ENCODE assay signal across 22 cellular contexts in the genomic region with DNA sequence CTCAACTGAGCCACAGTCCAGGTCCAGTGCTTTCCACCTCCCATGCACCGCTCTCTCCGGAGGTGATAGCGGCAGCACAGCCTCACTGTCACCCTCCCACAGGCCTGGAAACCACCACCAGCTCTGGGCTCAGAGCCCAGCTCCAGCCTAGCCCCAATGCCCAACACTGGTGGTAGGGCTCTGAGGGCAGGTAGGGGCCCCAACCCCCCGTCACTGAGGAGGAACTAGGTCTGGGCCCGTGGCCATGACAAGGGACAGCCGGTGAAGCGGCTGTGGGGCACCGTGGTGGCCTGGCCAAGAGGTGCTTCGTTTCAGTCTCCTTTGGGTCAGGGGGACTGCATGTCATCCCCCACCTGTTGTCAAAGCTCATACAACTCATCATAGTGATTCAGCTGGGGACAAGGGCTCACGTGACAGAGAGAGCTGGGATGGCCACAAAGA.
"Had no signal": no experiment of that assay in that cellular context is flagged by ENCODE, and none has a peak within 500 bp of the region (broad histone marks: within the 10 kb centered on the region; RNA-seq: fewer than 3 reads in every experiment).

No MANE protein-coding gene starts in this region.

- H3K9me3 Mint-ChIP-seq: activated naive CD4-positive, alpha-beta T cell treated with anti-CD3 and anti-CD28 coated beads for 36 hours; activated T-cell treated with anti-CD3 and anti-CD28 coated beads, Interleukin-2, amount 50 U/mL, for 4 hours; dendritic cell treated with granulocyte-macrophage colony-stimulating factor and Interleukin-4, amounts not matched to agents 40 ng/mL and 50 ng/mL, for 4 days; nephron; stimulated activated effector memory CD8-positive, alpha-beta T cell treated with anti-CD3 and anti-CD28 coated beads, Interleukin-12 subunit alpha, Interleukin-12 subunit beta, amount 100 ng/mL, for 72 hours; type B pancreatic cell had no signal

- DNase-seq: activated CD4-positive, alpha-beta T cell treated with anti-CD3 and anti-CD28 coated beads, Interleukin-2, amount 50 U/mL, for 1 hour; activated CD8-positive, alpha-beta memory T cell treated with anti-CD3 and anti-CD28 coated beads, Interleukin-2, amount 50 U/mL, for 4 hours; activated naive CD4-positive, alpha-beta T cell treated with anti-CD3 and anti-CD28 coated beads for 36 hours; activated T-cell treated with anti-CD3 and anti-CD28 coated beads, Interleukin-2, amount 50 U/mL, for 4 hours; aorta; brain microvascular endothelial cell; cerebellar nuclear complex; effector CD8-positive, alpha-beta T cell; heart right ventricle; kidney glomerular epithelial cell; mesendoderm; occipital lobe; right cardiac atrium; stimulated activated CD4-positive, alpha-beta T cell treated with anti-CD3 and anti-CD28 coated beads, Interleukin-4, amount 100 ng/mL, for 24 hours; stomach had no signal

- H3K4me2 ChIP-seq: smooth muscle cell had no signal

- H3K9me3 ChIP-seq: esophagus muscularis mucosa, heart right ventricle, stomach had no signal

- H3K27me3 Mint-ChIP-seq: dendritic cell treated with granulocyte-macrophage colony-stimulating factor and Interleukin-4, amounts not matched to agents 40 ng/mL and 50 ng/mL, for 4 days; progenitor cell of endocrine pancreas; type B pancreatic cell had no signal

- H3K27ac ChIP-seq: brain microvascular endothelial cell, esophagus muscularis mucosa, heart right ventricle, stomach had no signal

- H3K4me3 ChIP-seq: esophagus muscularis mucosa, heart right ventricle, smooth muscle cell, stomach had no signal

- H3K4me3 Mint-ChIP-seq: activated naive CD4-positive, alpha-beta T cell treated with anti-CD3 and anti-CD28 coated beads for 36 hours; activated T-cell treated with anti-CD3 and anti-CD28 coated beads, Interleukin-2, amount 50 U/mL, for 4 hours; dendritic cell treated with granulocyte-macrophage colony-stimulating factor and Interleukin-4, amounts not matched to agents 40 ng/mL and 50 ng/mL, for 4 days; nephron; stimulated activated effector memory CD8-positive, alpha-beta T cell treated with anti-CD3 and anti-CD28 coated beads, Interleukin-12 subunit alpha, Interleukin-12 subunit beta, amount 100 ng/mL, for 72 hours; type B pancreatic cell had no signal

- H3K27me3 ChIP-seq: brain microvascular endothelial cell, esophagus muscularis mucosa, heart right ventricle, stomach had no signal

- H3K27ac Mint-ChIP-seq: activated naive CD4-positive, alpha-beta T cell treated with anti-CD3 and anti-CD28 coated beads for 36 hours; dendritic cell treated with granulocyte-macrophage colony-stimulating factor and Interleukin-4, amounts not matched to agents 40 ng/mL and 50 ng/mL, for 4 days; nephron; progenitor cell of endocrine pancreas; stimulated activated effector memory CD8-positive, alpha-beta T cell treated with anti-CD3 and anti-CD28 coated beads, Interleukin-12 subunit alpha, Interleukin-12 subunit beta, amount 100 ng/mL, for 72 hours; type B pancreatic cell had no signal
